In genomic region chr20:840858-841567, GRCh38 we compare ENCODE assay signal across 8 cellular contexts. TPM values are rescaled to one million over a fixed set of nuclear protein-coding genes. Genes with fewer than 3 reads are reported as not detected.
DNase-seq lines count a peak whose midpoint lies in the region; ATAC-seq and TF ChIP-seq lines count a peak whose summit lies in the region.

No MANE protein-coding gene starts in this region.

- in situ Hi-C loops in astrocyte of the spinal cord (cut with HindIII; ENCODE audit: low sequenced_read_pairs), result no loop called here

- H3K27ac ChIP-seq in cardiac muscle cell (no peak overlapping the region), left lung (peak overlapping the region; percentile 41 to 70), upper lobe of right lung (peak overlapping the region; percentile 55)

- TF ChIP-seq CTCF in cardiac muscle cell (IDR thresholded peaks at IDR 0.05; ENCODE audit: low read depth, low read length) (no peak), astrocyte of the spinal cord (IDR thresholded peaks at IDR 0.05; ENCODE audit: low read depth, low read length) (no peak), left lung (IDR thresholded peaks at IDR 0.05) (no peak), upper lobe of right lung (IDR thresholded peaks at IDR 0.05) (no peak)

- no peaks in the 10 kb centered on the region for H3K27me3 ChIP-seq in cardiac muscle cell
- H3K27me3 ChIP-seq in left lung, result peaks cover 0 to 26% of the 10 kb centered on the region in 2 donors
- H3K27me3 ChIP-seq in upper lobe of right lung, result no peaks in the 10 kb centered on the region

- DNase-seq in cardiac muscle cell (ENCODE audit: low read depth in 1 of 2, low spot score in 1 of 2) (no peak), cardiac septum (ENCODE audit: low spot score) (no peak), astrocyte of the spinal cord (ENCODE audit: low read depth, low spot score) (no peak), left lung (peak; percentile 73 to 93), upper lobe of right lung (peak; percentile 90), NCI-H1105 (lab: John Stamatoyannopoulos, UW) (no peak), GDM1 (lab: John Stamatoyannopoulos, UW) (no peak), HK-2 (ENCODE audit: unreplicated experiment) (no peak)

- H3K4me3 ChIP-seq in cardiac muscle cell (peak overlapping the region; percentile 47), astrocyte of the spinal cord (ENCODE audit: low read depth, low read length) (peak overlapping the region; percentile 48), left lung (peak overlapping the region; percentile 27 to 50), upper lobe of right lung (peak overlapping the region; percentile 50)

- intact Hi-C loops in cardiac septum (cut with DNase I) (no loop called here), left lung (cut with DNase I) (no loop called here), upper lobe of right lung (cut with DNase I) (no loop called here)

- H3K4me1 ChIP-seq in cardiac muscle cell (ENCODE audit: low read depth), result peaks cover 26% of the 10 kb centered on the region
- peaks cover 16 to 74% of the 10 kb centered on the region in 2 donors for H3K4me1 ChIP-seq in left lung
- H3K4me1 ChIP-seq in upper lobe of right lung, result peaks cover 33% of the 10 kb centered on the region

- ATAC-seq in left lung (peak; percentile 51), upper lobe of right lung (peak; percentile 46)

- H3K9me3 ChIP-seq in cardiac muscle cell (ENCODE audit: low read depth) (no peaks in the 10 kb centered on the region), left lung (no peaks in the 10 kb centered on the region), upper lobe of right lung (no peaks in the 10 kb centered on the region)

- H3K36me3 ChIP-seq in cardiac muscle cell (no peaks in the 10 kb centered on the region), left lung (peaks cover 0 to 8% of the 10 kb centered on the region in 2 donors), upper lobe of right lung (no peaks in the 10 kb centered on the region)

RNA-seq across cellular contexts. Expression of gene FAM110A, which starts 7.5 kb away (rescaled TPM):
- 22.3 and 34.4 TPM in 2 replicates for total RNA-seq in cardiac muscle cell
- 30.2 and 40.6 TPM in 2 replicates for polyA plus RNA-seq in cardiac muscle cell
- total RNA-seq in cardiac septum, result 1.8 TPM
- 10 to 100 TPM; 13.0 to 21.5 TPM for total RNA-seq in left lung
- 16.8 TPM for total RNA-seq in upper lobe of right lung

Comparison
In these comparisons a context has a peak if more than half of its experiments do, and no peak if none do; other contexts are left out.
1. DNase-seq: peak in left lung (2 of 2) and upper lobe of right lung (single experiment); none in cardiac muscle cell (0 of 2), cardiac septum (single experiment), astrocyte of the spinal cord (single experiment), NCI-H1105 (single experiment), GDM1 (single experiment) and HK-2 (single experiment).
2. Peak in every context shown above with its lines, with median percentiles within 50 percentile points of each other: H3K4me3 ChIP-seq.